Comparison of ENCODE assay signal across 7 cellular contexts in genomic region chr7:76936346-76936745, GRCh38.
DNase-seq lines count a peak whose midpoint lies in the region; ATAC-seq and TF ChIP-seq lines count a peak whose summit lies in the region.
"Not testable (repeated sequence)": the region's sequence is repeated elsewhere in the genome, so short reads cannot be mapped to it uniquely, and the experiment has no call there.

No MANE protein-coding gene starts in this region.

- not testable (repeated sequence) for H3K27me3 Mint-ChIP-seq in glutamatergic neuron (ENCODE audit: unreplicated experiment)

- not testable (repeated sequence) for TF ChIP-seq CTCF in glutamatergic neuron (IDR thresholded peaks at IDR 0.05; ENCODE audit: partially characterized antibody, unreplicated experiment)

- DNase-seq in NCI-H146 (lab: John Stamatoyannopoulos, UW) (peak; percentile 45), NCI-H748 (lab: John Stamatoyannopoulos, UW; ENCODE audit: unreplicated experiment) (peak; percentile 39)
- DNase-seq in glutamatergic neuron: not testable (repeated sequence)

- peak; percentile 63 for ATAC-seq in GM18858 (IDR thresholded peaks at IDR 0.05; ENCODE audit: unreplicated experiment)
- ATAC-seq in GM19351 (IDR thresholded peaks at IDR 0.05; ENCODE audit: unreplicated experiment): peak; percentile 64
- peak; percentile 68 for ATAC-seq in HG02642 (IDR thresholded peaks at IDR 0.05; ENCODE audit: poor library complexity, unreplicated experiment)
- ATAC-seq in HG03025 (IDR thresholded peaks at IDR 0.05; ENCODE audit: low FRiP score, unreplicated experiment): peak; percentile 66

- peak overlapping the region; percentile 55 for H3K27ac Mint-ChIP-seq in glutamatergic neuron (ENCODE audit: unreplicated experiment)

- H3K4me1 Mint-ChIP-seq in glutamatergic neuron (ENCODE audit: low read depth, unreplicated experiment): peaks cover 20% of the 10 kb centered on the region

- peak overlapping the region; percentile 15 for H3K4me3 Mint-ChIP-seq in glutamatergic neuron (ENCODE audit: unreplicated experiment)

- not testable (repeated sequence) for H3K36me3 Mint-ChIP-seq in glutamatergic neuron (ENCODE audit: unreplicated experiment)

- not testable (repeated sequence) for H3K9me3 Mint-ChIP-seq in glutamatergic neuron (ENCODE audit: unreplicated experiment)
